ENCODE assay signal across 22 cellular contexts in the genomic region with DNA sequence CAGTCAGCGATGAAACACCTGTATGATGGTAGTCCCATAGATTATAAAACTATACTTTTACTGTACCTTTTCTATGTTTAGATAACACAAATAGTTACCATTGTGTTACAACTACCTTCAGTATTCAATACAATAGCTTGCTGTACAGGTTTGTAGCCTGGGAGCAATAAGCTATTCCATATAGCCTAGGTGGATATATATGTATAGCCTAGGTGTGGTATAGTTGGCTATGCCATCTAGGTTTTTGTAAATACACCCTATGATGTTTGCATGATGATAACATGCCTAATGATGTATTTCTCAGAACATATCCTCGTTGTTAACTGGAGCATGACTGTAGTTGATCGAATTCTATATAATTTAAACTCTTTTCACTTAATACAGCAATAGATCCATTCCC.
"Had no signal": no experiment of that assay in that cellular context is flagged by ENCODE, and none has a peak within 500 bp of the region (broad histone marks: within the 10 kb centered on the region; RNA-seq: fewer than 3 reads in every experiment).

No MANE protein-coding gene starts in this region.

- H3K4me2 ChIP-seq: hepatocyte had no signal

- H3K27ac ChIP-seq: coronary artery, dorsolateral prefrontal cortex, esophagus muscularis mucosa, foreskin keratinocyte, gastroesophageal sphincter, heart left ventricle, hepatocyte, left ventricle myocardium inferior, lower lobe of right lung had no signal

- H3K27me3 ChIP-seq: dorsolateral prefrontal cortex, esophagus muscularis mucosa, foreskin keratinocyte, gastroesophageal sphincter, heart left ventricle, hepatocyte had no signal

- H3K79me2 ChIP-seq: hepatocyte had no signal

- DNase-seq: dermis blood vessel endothelial cell; dorsolateral prefrontal cortex; effector CD4-positive, alpha-beta T cell; effector memory CD4-positive, alpha-beta T cell; foreskin keratinocyte; heart left ventricle; hypothalamus; immature natural killer cell; left cardiac atrium; left ventricle myocardium inferior; lower lobe of right lung; mesenchymal stem cell; naive thymus-derived CD4-positive, alpha-beta T cell had no signal

- FAIRE-seq: colon, endothelial cell of umbilical vein, frontal cortex, keratinocyte had no signal

- H3K4me3 ChIP-seq: coronary artery, dorsolateral prefrontal cortex, esophagus muscularis mucosa, gastroesophageal sphincter, heart left ventricle, hepatocyte, left ventricle myocardium inferior, lower lobe of right lung had no signal

- H2AFZ ChIP-seq: hepatocyte had no signal

- H3K9me3 ChIP-seq: left ventricle myocardium inferior, lower lobe of right lung had no signal

- ATAC-seq: foreskin keratinocyte; gastroesophageal sphincter; heart left ventricle; left cardiac atrium; left lobe of liver; lower lobe of right lung; naive thymus-derived CD4-positive, alpha-beta T cell had no signal

- H3K4me1 ChIP-seq: esophagus muscularis mucosa, foreskin keratinocyte, gastroesophageal sphincter, heart left ventricle, left ventricle myocardium inferior, lower lobe of right lung had no signal
